Comparison of ENCODE assay signal across 35 cellular contexts in genomic region chr2:106709229-106709628, GRCh38.
"Had no signal": no experiment of that assay in that cellular context is flagged by ENCODE, and none has a peak within 500 bp of the region (broad histone marks: within the 10 kb centered on the region; RNA-seq: fewer than 3 reads in every experiment).

No MANE protein-coding gene starts in this region.

- H3K36me3 ChIP-seq: MG63 had no signal

- DNase-seq: Karpas-422, Kasumi-1, MG63, MM.1S, MV-4-11, NCI-H1048, NCI-H1092, NCI-H1092 treated with DMSO at 0.1 percent for 48 hours, NCI-H1105, NCI-H1105 treated with DMSO at 0.1 percent for 48 hours, NCI-H1417, NCI-H1417 treated with DMSO at 0.1 percent for 48 hours, NCI-H1436, NCI-H1436 treated with DMSO at 0.1 percent for 48 hours, NCI-H146, NCI-H1694, NCI-H1694 treated with DMSO at 0.1 percent for 48 hours, NCI-H187, NCI-H187 treated with DMSO at 0.1 percent for 48 hours, NCI-H1930, NCI-H2029, NCI-H2029 treated with DMSO at 0.1 percent for 48 hours, NCI-H2081, NCI-H2107, NCI-H2171, NCI-H2171 treated with DMSO at 0.1 percent for 48 hours, NCI-H2227 treated with DMSO at 0.1 percent for 48 hours, NCI-H226, NCI-H345, NCI-H446, NCI-H446 treated with DMSO at 0.1 percent for 48 hours, NCI-H510A, NCI-H510A treated with DMSO at 0.1 percent for 48 hours, NCI-H524, NCI-H524 treated with DMSO at 0.1 percent for 48 hours had no signal

- H3K4me3 ChIP-seq: MG63 had no signal

- H3K27me3 ChIP-seq: MG63 had no signal

- H3K9me3 ChIP-seq: MG63 had no signal
